Comparison of ENCODE assay signal across 1 cellular context in genomic region chr17:63780507-63780906, GRCh38.
TF ChIP-seq lines count a peak whose summit lies in the region.

No MANE protein-coding gene starts in this region.

TF ChIP-seq in A549, 52 proteins besides CTCF, POLR2A, EP300 and RAD21 (continued from another document):
- TF ChIP-seq EHF (CRISPR knock-in tag; IDR thresholded peaks at IDR 0.05): no peak
- TF ChIP-seq SMC3 (IDR thresholded peaks at IDR 0.05): no peak
- TF ChIP-seq BHLHE40 (IDR thresholded peaks at IDR 0.05; ENCODE audit: low read depth, low read length): no peak
- TF ChIP-seq RNF2 (IDR thresholded peaks at IDR 0.05; ENCODE audit: borderline replicate concordance, low read depth): no peak
- no peak for TF ChIP-seq CEBPB (IDR thresholded peaks at IDR 0.05)
- no peak for TF ChIP-seq HOXA7 (CRISPR knock-in tag; IDR thresholded peaks at IDR 0.05)
- TF ChIP-seq FOSB (CRISPR knock-in tag; IDR thresholded peaks at IDR 0.05): no peak
- no peak for TF ChIP-seq CHD4 (IDR thresholded peaks at IDR 0.05; ENCODE audit: borderline replicate concordance)
- TF ChIP-seq RARB (CRISPR knock-in tag; IDR thresholded peaks at IDR 0.05): no peak
- TF ChIP-seq ATOH8 (CRISPR knock-in tag; IDR thresholded peaks at IDR 0.05; ENCODE audit: low read depth): no peak
- TF ChIP-seq ZSCAN20 (CRISPR knock-in tag; IDR thresholded peaks at IDR 0.05): no peak
- no peak for TF ChIP-seq ZFP36 (IDR thresholded peaks at IDR 0.05; ENCODE audit: borderline replicate concordance, partially characterized antibody)
TF ChIP-seq in A549: peak in this region for 0.
